Comparison of ENCODE assay signal across 20 cellular contexts in genomic region chr6:119481981-119482380, GRCh38.
"Had no signal": no experiment of that assay in that cellular context is flagged by ENCODE, and none has a peak within 500 bp of the region (broad histone marks: within the 10 kb centered on the region; RNA-seq: fewer than 3 reads in every experiment).

No MANE protein-coding gene starts in this region.

- H3K4me1 Mint-ChIP-seq: natural killer cell; neural crest cell; stimulated activated effector memory CD8-positive, alpha-beta T cell treated with anti-CD3 and anti-CD28 coated beads, Interleukin-12 subunit alpha, Interleukin-12 subunit beta, amount 100 ng/mL, for 72 hours had no signal

- H3K27me3 ChIP-seq: gastroesophageal sphincter, right atrium auricular region, sigmoid colon, tibial artery, upper lobe of left lung, vagina had no signal

- H3K27ac Mint-ChIP-seq: natural killer cell; stimulated activated effector memory CD8-positive, alpha-beta T cell treated with anti-CD3 and anti-CD28 coated beads, Interleukin-12 subunit alpha, Interleukin-12 subunit beta, amount 100 ng/mL, for 72 hours had no signal

- H3K36me3 ChIP-seq: gastroesophageal sphincter, right atrium auricular region, sigmoid colon, tibial artery, upper lobe of left lung, vagina had no signal

- H3K4me1 ChIP-seq: right atrium auricular region, tibial artery, upper lobe of left lung, vagina had no signal

- DNase-seq: cortex of kidney; effector memory CD4-positive, alpha-beta T cell; glutamatergic neuron; islet precursor cell; natural killer cell; posterior cingulate gyrus; sigmoid colon; stimulated activated CD4-positive, alpha-beta T cell treated with anti-CD3 and anti-CD28 coated beads, Interleukin-4, amount 100 ng/mL, for 1 hour; stimulated activated CD8-positive, alpha-beta memory T cell treated with anti-CD3 and anti-CD28 coated beads, Interleukin-4, amount 100 ng/mL, for 48 hours; stimulated activated naive CD8-positive, alpha-beta T cell treated with anti-CD3 and anti-CD28 coated beads, Interleukin-15, Interleukin-2, amounts not matched to agents 100 U/mL and 50 U/mL, for 24 hours; tibial artery; upper lobe of left lung had no signal

- H3K4me3 Mint-ChIP-seq: natural killer cell; neural crest cell; stimulated activated effector memory CD8-positive, alpha-beta T cell treated with anti-CD3 and anti-CD28 coated beads, Interleukin-12 subunit alpha, Interleukin-12 subunit beta, amount 100 ng/mL, for 72 hours had no signal

- H3K4me3 ChIP-seq: gastroesophageal sphincter, right atrium auricular region, sigmoid colon, smooth muscle cell, tibial artery, upper lobe of left lung, vagina had no signal

- H3K9me3 Mint-ChIP-seq: natural killer cell; neural crest cell; stimulated activated effector memory CD8-positive, alpha-beta T cell treated with anti-CD3 and anti-CD28 coated beads, Interleukin-12 subunit alpha, Interleukin-12 subunit beta, amount 100 ng/mL, for 72 hours had no signal

- ATAC-seq: esophagus mucosa; gastroesophageal sphincter; left lobe of liver; natural killer cell; stimulated activated effector memory CD8-positive, alpha-beta T cell treated with anti-CD3 and anti-CD28 coated beads, Interleukin-12 subunit alpha, Interleukin-12 subunit beta, amount 100 ng/mL, for 72 hours; stimulated activated naive CD8-positive, alpha-beta T cell treated with anti-CD3 and anti-CD28 coated beads, Interleukin-15, Interleukin-2, amounts not matched to agents 100 U/mL and 50 U/mL, for 24 hours had no signal

- H3K36me3 Mint-ChIP-seq: natural killer cell; stimulated activated effector memory CD8-positive, alpha-beta T cell treated with anti-CD3 and anti-CD28 coated beads, Interleukin-12 subunit alpha, Interleukin-12 subunit beta, amount 100 ng/mL, for 72 hours had no signal

- H3K9me3 ChIP-seq: gastroesophageal sphincter, right atrium auricular region, sigmoid colon, tibial artery, upper lobe of left lung, vagina had no signal
